Comparison of ENCODE assay signal across 23 cellular contexts in the genomic region with DNA sequence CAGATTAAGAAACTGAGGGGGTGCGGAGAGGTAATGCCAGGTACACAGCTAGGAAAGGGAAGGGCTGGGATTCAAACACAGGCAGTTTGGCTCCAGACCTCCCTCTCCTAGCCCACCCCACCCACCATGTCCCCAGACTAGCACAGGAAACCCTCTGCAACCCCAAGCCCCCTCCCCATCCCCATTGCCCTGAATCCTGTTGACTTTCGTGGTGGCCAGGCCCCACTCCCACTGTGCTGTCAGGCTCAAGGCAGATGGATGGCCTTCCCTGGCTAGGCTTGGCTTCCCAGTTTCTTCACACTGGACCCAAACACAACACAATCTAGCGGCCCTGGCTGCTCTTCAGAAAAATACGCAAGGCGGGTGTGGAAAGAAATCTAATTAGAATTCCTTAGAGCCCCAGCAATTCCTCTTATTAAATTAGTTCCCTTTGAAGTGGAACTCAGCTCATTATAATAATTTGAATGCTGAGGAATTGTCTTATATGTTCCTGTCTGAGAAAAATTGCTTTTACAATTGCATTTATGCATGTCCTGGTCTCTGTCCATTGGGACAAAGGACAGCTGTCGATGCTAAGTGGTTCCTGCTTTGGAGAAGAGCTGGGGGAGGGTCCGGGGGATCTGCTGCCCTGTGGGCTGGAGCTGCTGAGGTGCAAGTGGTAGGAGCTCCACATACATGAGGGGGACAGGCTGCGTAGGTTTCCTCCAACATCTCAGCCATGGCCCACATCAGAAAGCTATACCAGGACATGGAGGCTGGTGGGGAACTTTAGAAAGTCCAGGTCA.
"Had no signal": no experiment of that assay in that cellular context is flagged by ENCODE, and none has a peak within 500 bp of the region (broad histone marks: within the 10 kb centered on the region; RNA-seq: fewer than 3 reads in every experiment).

No MANE protein-coding gene starts in this region.

- H3K27me3 ChIP-seq: ovary, right lobe of liver, uterus had no signal

- H3K27ac ChIP-seq: ovary, right lobe of liver, skin epidermis, tibial nerve, uterus had no signal

- DNase-seq: activated B cell treated with CpG ODN at 0.5 μM for 24 hours; activated CD4-positive, alpha-beta T cell treated with anti-CD3 and anti-CD28 coated beads for 36 hours; activated CD4-positive, alpha-beta T cell treated with anti-CD3 and anti-CD28 coated beads, Interleukin-2, amount 50 U/mL, for 4 hours; activated effector memory CD4-positive, alpha-beta T cell treated with anti-CD3 and anti-CD28 coated beads, Interleukin-2, amount 50 U/mL, for 16 hours; activated naive CD4-positive, alpha-beta T cell treated with anti-CD3 and anti-CD28 coated beads, Interleukin-2, amount 10 ng/mL, durations not matched to agents 7 days and 5 days; activated naive CD8-positive, alpha-beta T cell treated with anti-CD3 and anti-CD28 coated beads, Interleukin-2, amount 50 U/mL, for 24 hours; activated T-cell treated with anti-CD3 and anti-CD28 coated beads for 4 hours; cerebellar nuclear complex; cortex of kidney; kidney; natural killer cell; ovary; stimulated activated CD4-positive, alpha-beta T cell treated with anti-CD3 and anti-CD28 coated beads, Interleukin-1b, Interleukin-23, amount 100 ng/mL, for 48 hours; stimulated activated naive CD8-positive, alpha-beta T cell treated with anti-CD3 and anti-CD28 coated beads, Interleukin-15, amount 100 ng/mL, for 72 hours; T-helper 9 cell; uterus had no signal

- H3K36me3 ChIP-seq: ovary, right lobe of liver, tibial nerve, uterus had no signal

- H3K9me3 Mint-ChIP-seq: activated B cell treated with CpG ODN at 0.5 μM for 24 hours; activated naive CD4-positive, alpha-beta T cell treated with anti-CD3 and anti-CD28 coated beads, Interleukin-2, amount 10 ng/mL, durations not matched to agents 7 days and 5 days; activated naive CD8-positive, alpha-beta T cell treated with anti-CD3 and anti-CD28 coated beads, Interleukin-2, amount 50 U/mL, for 24 hours; mesothelial cell of epicardium; natural killer cell; stimulated activated effector memory CD8-positive, alpha-beta T cell treated with anti-CD3 and anti-CD28 coated beads, Interleukin-12 subunit alpha, Interleukin-12 subunit beta, amount 100 ng/mL, for 72 hours; stimulated activated naive CD8-positive, alpha-beta T cell treated with anti-CD3 and anti-CD28 coated beads, Interleukin-15, amount 100 ng/mL, for 72 hours had no signal

- H3K36me3 Mint-ChIP-seq: activated naive CD4-positive, alpha-beta T cell treated with anti-CD3 and anti-CD28 coated beads, Interleukin-2, amount 10 ng/mL, durations not matched to agents 7 days and 5 days; mesothelial cell of epicardium; natural killer cell had no signal

- H3K4me1 Mint-ChIP-seq: activated CD4-positive, alpha-beta T cell treated with anti-CD3 and anti-CD28 coated beads for 36 hours; activated naive CD4-positive, alpha-beta T cell treated with anti-CD3 and anti-CD28 coated beads, Interleukin-2, amount 10 ng/mL, durations not matched to agents 7 days and 5 days had no signal

- H3K9me3 ChIP-seq: ovary, right lobe of liver, tibial nerve, uterus had no signal

- H3K4me3 Mint-ChIP-seq: activated B cell treated with CpG ODN at 0.5 μM for 24 hours; activated CD4-positive, alpha-beta T cell treated with anti-CD3 and anti-CD28 coated beads for 36 hours; activated naive CD4-positive, alpha-beta T cell treated with anti-CD3 and anti-CD28 coated beads, Interleukin-2, amount 10 ng/mL, durations not matched to agents 7 days and 5 days; activated naive CD8-positive, alpha-beta T cell treated with anti-CD3 and anti-CD28 coated beads, Interleukin-2, amount 50 U/mL, for 24 hours; mesothelial cell of epicardium; natural killer cell; stimulated activated effector memory CD8-positive, alpha-beta T cell treated with anti-CD3 and anti-CD28 coated beads, Interleukin-12 subunit alpha, Interleukin-12 subunit beta, amount 100 ng/mL, for 72 hours; stimulated activated naive CD8-positive, alpha-beta T cell treated with anti-CD3 and anti-CD28 coated beads, Interleukin-15, amount 100 ng/mL, for 72 hours had no signal

- H3K4me1 ChIP-seq: right lobe of liver, tibial nerve, uterus had no signal

- FAIRE-seq: endometrium, kidney had no signal

- H3K4me3 ChIP-seq: lung, ovary, right lobe of liver, skin epidermis, tibial nerve, uterus had no signal

- H3K27ac Mint-ChIP-seq: activated B cell treated with CpG ODN at 0.5 μM for 24 hours; activated CD4-positive, alpha-beta T cell treated with anti-CD3 and anti-CD28 coated beads for 36 hours; activated naive CD4-positive, alpha-beta T cell treated with anti-CD3 and anti-CD28 coated beads, Interleukin-2, amount 10 ng/mL, durations not matched to agents 7 days and 5 days; activated naive CD8-positive, alpha-beta T cell treated with anti-CD3 and anti-CD28 coated beads, Interleukin-2, amount 50 U/mL, for 24 hours; mesothelial cell of epicardium; natural killer cell; stimulated activated effector memory CD8-positive, alpha-beta T cell treated with anti-CD3 and anti-CD28 coated beads, Interleukin-12 subunit alpha, Interleukin-12 subunit beta, amount 100 ng/mL, for 72 hours; stimulated activated naive CD8-positive, alpha-beta T cell treated with anti-CD3 and anti-CD28 coated beads, Interleukin-15, amount 100 ng/mL, for 72 hours had no signal
